ENCODE assay signal across 8 cellular contexts in the genomic region with DNA sequence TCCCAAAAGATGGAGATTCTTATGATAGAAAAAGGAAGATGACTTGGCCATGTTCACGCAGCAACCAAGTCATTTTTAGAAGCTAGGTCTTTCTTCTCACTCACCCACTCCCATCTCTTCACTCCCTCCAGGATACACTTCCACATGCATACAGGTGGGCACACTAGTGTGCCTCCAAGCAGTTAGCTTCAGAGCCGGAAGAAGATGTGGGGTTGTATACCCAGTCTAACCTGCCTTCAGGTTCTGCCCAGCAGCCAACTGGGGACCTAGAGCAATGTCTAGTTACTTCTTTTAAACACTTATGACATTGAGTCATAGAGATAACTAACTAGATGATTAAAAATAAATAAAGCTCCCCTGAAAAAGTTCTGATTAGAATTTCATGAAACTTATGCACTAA. TPM values are rescaled to one million over a fixed set of nuclear protein-coding genes. Genes with fewer than 3 reads are reported as not detected.
DNase-seq lines count a peak whose midpoint lies in the region; ATAC-seq, FAIRE-seq and TF ChIP-seq lines count a peak whose summit lies in the region.

No MANE protein-coding gene starts in this region.

- H2AFZ ChIP-seq in neuronal stem cell (ENCODE audit: low read length), result no peak overlapping the region

- H2AK5ac ChIP-seq in neuronal stem cell (ENCODE audit: low read depth, low read length), result no peak overlapping the region

- no peak overlapping the region for H2BK12ac ChIP-seq in neuronal stem cell (ENCODE audit: low read length)

- ATAC-seq in GM18511 (IDR thresholded peaks at IDR 0.05; ENCODE audit: unreplicated experiment) (peak; percentile 33), HG03378 (IDR thresholded peaks at IDR 0.05; ENCODE audit: unreplicated experiment) (peak; percentile 16), gastrocnemius medialis (no peak), HG02623 (IDR thresholded peaks at IDR 0.05; ENCODE audit: unreplicated experiment) (no peak)

- H3K9ac ChIP-seq in neuronal stem cell (ENCODE audit: low read depth, low read length, poor library complexity), result no peak overlapping the region

- no peak for TF ChIP-seq POLR2A in gastrocnemius medialis (IDR thresholded peaks at IDR 0.05)

- intact Hi-C loops in gastrocnemius medialis (cut with DNase I; ENCODE audit: low total_unique reads), result no loop called here

- H3K18ac ChIP-seq in neuronal stem cell (ENCODE audit: low read length), result no peak overlapping the region

- no peak overlapping the region for H4K91ac ChIP-seq in neuronal stem cell (ENCODE audit: low read depth, low read length, poor library complexity)

- no peak overlapping the region for H3K23ac ChIP-seq in neuronal stem cell (ENCODE audit: low read depth, low read length, poor library complexity)

- in situ Hi-C loops in gastrocnemius medialis (cut with MboI; ENCODE audit: low sequenced_read_pairs in 4 of 4), result no loop called here

- TF ChIP-seq CTCF in bronchial epithelial cell (IDR thresholded peaks at IDR 0.05; ENCODE audit: insufficient read depth, low read length, severe bottlenecking), result no peak
- TF ChIP-seq CTCF in gastrocnemius medialis (IDR thresholded peaks at IDR 0.05 in 4 of 5, conservative IDR thresholded peaks at IDR 0.05 in 1 of 5), result no peak

- H3K4me3 ChIP-seq in bronchial epithelial cell (ENCODE audit: low read depth, low read length), result no peak overlapping the region
- peak overlapping the region in 1 of 4 donors; percentile 6 for H3K4me3 ChIP-seq in gastrocnemius medialis
- H3K4me3 ChIP-seq in neuronal stem cell (ENCODE audit: low read length in 2 of 2), result no peak overlapping the region

- no peak overlapping the region for H3K4ac ChIP-seq in neuronal stem cell (ENCODE audit: low read length)

- peak; percentile 36 for DNase-seq in bronchial epithelial cell (ENCODE audit: low read depth)
- no peak for DNase-seq in gastrocnemius medialis
- DNase-seq in H4 (ENCODE audit: low spot score), result no peak
- no peak for DNase-seq in NCI-H526 (lab: John Stamatoyannopoulos, UW)
- no peak for DNase-seq in neuronal stem cell (ENCODE audit: low spot score)

- H3K9me3 ChIP-seq in gastrocnemius medialis (no peaks in the 10 kb centered on the region), neuronal stem cell (replicated peaks in 1 of 2; ENCODE audit: control insufficient read depth in 2 of 2, insufficient read depth in 1 of 2, low read depth in 1 of 2, low read length in 2 of 2) (no peaks in the 10 kb centered on the region)

- H3K27me3 ChIP-seq in bronchial epithelial cell (ENCODE audit: control insufficient read depth, insufficient read depth, low read length), result no peaks in the 10 kb centered on the region
- no peaks in the 10 kb centered on the region for H3K27me3 ChIP-seq in gastrocnemius medialis
- no peaks in the 10 kb centered on the region for H3K27me3 ChIP-seq in neuronal stem cell (ENCODE audit: control insufficient read depth in 3 of 3, insufficient read depth in 3 of 3, low read depth in 1 of 3, low read length in 3 of 3)

- H3K36me3 ChIP-seq in bronchial epithelial cell (ENCODE audit: control insufficient read depth, insufficient read depth, low read length) (no peaks in the 10 kb centered on the region), gastrocnemius medialis (no peaks in the 10 kb centered on the region), neuronal stem cell (replicated peaks in 1 of 2; ENCODE audit: control insufficient read depth in 2 of 2, insufficient read depth in 2 of 2, low read length in 2 of 2) (no peaks in the 10 kb centered on the region)

- H2BK5ac ChIP-seq in neuronal stem cell (ENCODE audit: low read length), result no peak overlapping the region

- no peaks in the 10 kb centered on the region for H3K79me1 ChIP-seq in neuronal stem cell (ENCODE audit: low read depth, low read length)

- no peak overlapping the region for H2BK120ac ChIP-seq in neuronal stem cell (ENCODE audit: low read depth, low read length)

- WGBS in neuronal stem cell (ENCODE audit: extremely low coverage in 2 of 2, insufficient read length in 2 of 2, insufficient replicate concordance in 1 of 2), 2 donors, result no CpG with 5 or more reads among the region's 2 CpGs

- no peak overlapping the region for H2BK15ac ChIP-seq in neuronal stem cell (ENCODE audit: low read length)

- H3K14ac ChIP-seq in neuronal stem cell (ENCODE audit: low read length), result no peak overlapping the region

- peaks cover 8 to 17% of the 10 kb centered on the region in 2 donors for H3K4me1 ChIP-seq in gastrocnemius medialis
- H3K4me1 ChIP-seq in neuronal stem cell (ENCODE audit: control insufficient read depth in 2 of 2, insufficient read depth in 1 of 2, low read depth in 1 of 2, low read length in 2 of 2), result peaks cover 1 to 6% of the 10 kb centered on the region in 2 donors

- peak overlapping the region in 3 of 4 donors; percentile 2 to 39 (median 16) for H3K27ac ChIP-seq in gastrocnemius medialis
- H3K27ac ChIP-seq in neuronal stem cell (replicated peaks; ENCODE audit: low read length), result no peak overlapping the region

- H4K8ac ChIP-seq in neuronal stem cell (ENCODE audit: low read depth, low read length), result no peak overlapping the region

- FAIRE-seq in bronchial epithelial cell (lab: Jason Lieb, UNC), result no peak

- no peak overlapping the region for H3K4me2 ChIP-seq in neuronal stem cell (ENCODE audit: insufficient read depth, low read length, poor library complexity, severe bottlenecking)

RNA-seq across cellular contexts. Expression of a gene that starts 21.8 kb away (rescaled TPM):
- total RNA-seq in bronchial epithelial cell (43.2 and 68.7 TPM in 2 replicates), gastrocnemius medialis (100 to 1,000 TPM in 1 of 4 donors, 10 to 100 TPM in 3; 70.3 to 103 (median 86.0) TPM)
- 64.4 and 71.3 TPM in 2 replicates for total RNA-seq in H4 (2014; rRNA removed; shearing (Covaris generic))
- polyA plus RNA-seq in neuronal stem cell (2013, experiment 1 of 2), result 19.5 TPM
- polyA plus RNA-seq in neuronal stem cell (2013, experiment 2 of 2), result 21.2 TPM

Comparison
In these comparisons a context has a peak if more than half of its experiments do, and no peak if none do; other contexts are left out.
1. ATAC-seq: peak in GM18511 (single experiment) and HG03378 (single experiment); none in gastrocnemius medialis (0 of 2) and HG02623 (single experiment).